1 cellular context compared by ENCODE assay signal in the genomic region with DNA sequence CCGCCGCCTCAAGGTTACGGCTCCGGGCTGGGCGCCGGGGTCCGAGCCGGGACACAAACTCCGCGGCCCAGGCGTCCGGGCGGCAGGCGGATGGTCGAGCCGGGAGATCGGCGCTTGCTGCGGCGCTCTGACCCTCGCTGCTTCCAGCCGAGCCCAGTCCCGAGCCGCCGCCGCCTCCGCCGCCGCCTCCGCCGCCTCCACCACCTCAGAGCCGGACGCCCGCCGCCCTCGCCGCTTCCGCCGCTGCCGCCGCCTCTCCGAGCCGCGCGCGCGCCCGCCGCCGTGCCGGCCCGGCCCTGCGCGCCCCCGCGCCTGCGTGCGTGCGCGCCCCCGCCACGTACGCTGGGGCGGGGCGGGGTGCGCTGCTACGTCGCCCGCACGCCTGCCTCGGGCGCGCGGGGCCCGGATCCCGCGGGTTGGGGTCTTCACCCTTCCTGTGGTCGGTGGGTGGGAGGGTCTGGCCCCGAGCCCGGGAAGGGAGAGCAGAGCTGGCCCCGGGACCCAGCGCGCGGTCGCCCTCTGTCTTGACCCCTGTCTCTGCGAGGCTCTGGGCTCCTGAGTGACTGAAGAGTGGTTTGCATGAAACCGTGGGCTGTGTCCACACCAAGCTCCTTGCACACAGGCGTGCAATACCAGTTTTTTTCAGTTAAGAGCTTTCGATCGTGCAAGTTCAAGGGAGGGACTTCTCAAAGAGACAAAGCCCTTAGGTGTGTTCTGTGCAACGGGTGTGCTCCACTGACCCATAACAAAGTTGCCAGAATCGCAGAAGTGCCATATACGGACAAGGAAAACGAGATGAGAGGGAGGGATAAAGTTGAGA.
A peak's percentile ranks its signal among the peaks of the same experiment; 100 is the strongest.
TF ChIP-seq lines count a peak whose summit lies in the region.

Gene SMURF1 (minus strand): TSS at position 256 of the 820 bp plus-strand sequence. CDS start 328 bp downstream, outside the sequence.

TF ChIP-seq in HEK293, 187 proteins besides CTCF, POLR2A, EP300 and RAD21 (continued from another document and continues in another):
- TF ChIP-seq, protein P1, sequence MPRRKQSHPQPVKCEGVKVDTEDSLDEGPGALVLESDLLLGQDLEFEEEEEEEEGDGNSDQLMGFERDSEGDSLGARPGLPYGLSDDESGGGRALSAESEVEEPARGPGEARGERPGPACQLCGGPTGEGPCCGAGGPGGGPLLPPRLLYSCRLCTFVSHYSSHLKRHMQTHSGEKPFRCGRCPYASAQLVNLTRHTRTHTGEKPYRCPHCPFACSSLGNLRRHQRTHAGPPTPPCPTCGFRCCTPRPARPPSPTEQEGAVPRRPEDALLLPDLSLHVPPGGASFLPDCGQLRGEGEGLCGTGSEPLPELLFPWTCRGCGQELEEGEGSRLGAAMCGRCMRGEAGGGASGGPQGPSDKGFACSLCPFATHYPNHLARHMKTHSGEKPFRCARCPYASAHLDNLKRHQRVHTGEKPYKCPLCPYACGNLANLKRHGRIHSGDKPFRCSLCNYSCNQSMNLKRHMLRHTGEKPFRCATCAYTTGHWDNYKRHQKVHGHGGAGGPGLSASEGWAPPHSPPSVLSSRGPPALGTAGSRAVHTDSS (tag by site-specific recombination; IDR thresholded peaks at IDR 0.05), result no peak
- peak; percentile 69 for TF ChIP-seq ZNF335 (tag by site-specific recombination; conservative IDR thresholded peaks at IDR 0.05)
- TF ChIP-seq ZNF830 (tag by site-specific recombination; IDR thresholded peaks at IDR 0.05; ENCODE audit: low read depth), result no peak
- TF ChIP-seq ZFP69B (tag by site-specific recombination; IDR thresholded peaks at IDR 0.05), result no peak
- TF ChIP-seq SALL2 (tag by site-specific recombination; IDR thresholded peaks at IDR 0.05; ENCODE audit: borderline replicate concordance), result no peak
- TF ChIP-seq, protein P2, sequence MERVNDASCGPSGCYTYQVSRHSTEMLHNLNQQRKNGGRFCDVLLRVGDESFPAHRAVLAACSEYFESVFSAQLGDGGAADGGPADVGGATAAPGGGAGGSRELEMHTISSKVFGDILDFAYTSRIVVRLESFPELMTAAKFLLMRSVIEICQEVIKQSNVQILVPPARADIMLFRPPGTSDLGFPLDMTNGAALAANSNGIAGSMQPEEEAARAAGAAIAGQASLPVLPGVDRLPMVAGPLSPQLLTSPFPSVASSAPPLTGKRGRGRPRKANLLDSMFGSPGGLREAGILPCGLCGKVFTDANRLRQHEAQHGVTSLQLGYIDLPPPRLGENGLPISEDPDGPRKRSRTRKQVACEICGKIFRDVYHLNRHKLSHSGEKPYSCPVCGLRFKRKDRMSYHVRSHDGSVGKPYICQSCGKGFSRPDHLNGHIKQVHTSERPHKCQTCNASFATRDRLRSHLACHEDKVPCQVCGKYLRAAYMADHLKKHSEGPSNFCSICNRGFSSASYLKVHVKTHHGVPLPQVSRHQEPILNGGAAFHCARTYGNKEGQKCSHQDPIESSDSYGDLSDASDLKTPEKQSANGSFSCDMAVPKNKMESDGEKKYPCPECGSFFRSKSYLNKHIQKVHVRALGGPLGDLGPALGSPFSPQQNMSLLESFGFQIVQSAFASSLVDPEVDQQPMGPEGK (tag by site-specific recombination; IDR thresholded peaks at IDR 0.05), result peak; percentile 45; the same call in 1 of the 2 replicates
- no peak for TF ChIP-seq ZNF623 (tag by site-specific recombination; IDR thresholded peaks at IDR 0.05)
- TF ChIP-seq ZFP37 (tag by site-specific recombination; IDR thresholded peaks at IDR 0.05), result 0 out of 2 replicates have a peak, but pooled peaks have one; percentile 19
- TF ChIP-seq SP2 (tag by site-specific recombination; IDR thresholded peaks at IDR 0.05), result peak; percentile 20; the same call in 1 of the 2 replicates
- no peak for TF ChIP-seq ZNF169 (tag by site-specific recombination; IDR thresholded peaks at IDR 0.05)
- TF ChIP-seq ZNF580 (tag by site-specific recombination; IDR thresholded peaks at IDR 0.05), result no peak
- peak; percentile 64 for TF ChIP-seq ZBTB8A (tag by site-specific recombination; IDR thresholded peaks at IDR 0.05)
- TF ChIP-seq, protein P3, sequence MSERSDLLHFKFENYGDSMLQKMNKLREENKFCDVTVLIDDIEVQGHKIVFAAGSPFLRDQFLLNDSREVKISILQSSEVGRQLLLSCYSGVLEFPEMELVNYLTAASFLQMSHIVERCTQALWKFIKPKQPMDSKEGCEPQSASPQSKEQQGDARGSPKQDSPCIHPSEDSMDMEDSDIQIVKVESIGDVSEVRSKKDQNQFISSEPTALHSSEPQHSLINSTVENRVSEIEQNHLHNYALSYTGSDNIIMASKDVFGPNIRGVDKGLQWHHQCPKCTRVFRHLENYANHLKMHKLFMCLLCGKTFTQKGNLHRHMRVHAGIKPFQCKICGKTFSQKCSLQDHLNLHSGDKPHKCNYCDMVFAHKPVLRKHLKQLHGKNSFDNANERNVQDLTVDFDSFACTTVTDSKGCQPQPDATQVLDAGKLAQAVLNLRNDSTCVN (tag by site-specific recombination; optimal IDR thresholded peaks at IDR 0.05), result peak; percentile 73
- no peak for TF ChIP-seq ZNF221 (tag by site-specific recombination; IDR thresholded peaks at IDR 0.05; ENCODE audit: borderline replicate concordance)
- no peak for TF ChIP-seq ZNF837 (tag by site-specific recombination; IDR thresholded peaks at IDR 0.05)
- no peak for TF ChIP-seq PRDM1 (tag by site-specific recombination; IDR thresholded peaks at IDR 0.05)
- TF ChIP-seq ZNF155 (tag by site-specific recombination; IDR thresholded peaks at IDR 0.05), result no peak
- no peak for TF ChIP-seq ZNF175 (tag by site-specific recombination; IDR thresholded peaks at IDR 0.05)
- no peak for TF ChIP-seq ZNF585B (tag by site-specific recombination; IDR thresholded peaks at IDR 0.05)
- no peak for TF ChIP-seq KLF7 (tag by site-specific recombination; IDR thresholded peaks at IDR 0.05; ENCODE audit: borderline replicate concordance)
- TF ChIP-seq ZNF214 (tag by site-specific recombination; IDR thresholded peaks at IDR 0.05; ENCODE audit: borderline replicate concordance), result no peak
- TF ChIP-seq ZNF791 (tag by site-specific recombination; IDR thresholded peaks at IDR 0.05), result no peak
- TF ChIP-seq ZNF76 (tag by site-specific recombination; IDR thresholded peaks at IDR 0.05; ENCODE audit: borderline replicate concordance, low read depth), result no peak
- TF ChIP-seq ZNF302 (tag by site-specific recombination; IDR thresholded peaks at IDR 0.05; ENCODE audit: low read depth), result no peak
- TF ChIP-seq ZNF37A (tag by site-specific recombination; IDR thresholded peaks at IDR 0.05), result no peak
- TF ChIP-seq, protein P4, sequence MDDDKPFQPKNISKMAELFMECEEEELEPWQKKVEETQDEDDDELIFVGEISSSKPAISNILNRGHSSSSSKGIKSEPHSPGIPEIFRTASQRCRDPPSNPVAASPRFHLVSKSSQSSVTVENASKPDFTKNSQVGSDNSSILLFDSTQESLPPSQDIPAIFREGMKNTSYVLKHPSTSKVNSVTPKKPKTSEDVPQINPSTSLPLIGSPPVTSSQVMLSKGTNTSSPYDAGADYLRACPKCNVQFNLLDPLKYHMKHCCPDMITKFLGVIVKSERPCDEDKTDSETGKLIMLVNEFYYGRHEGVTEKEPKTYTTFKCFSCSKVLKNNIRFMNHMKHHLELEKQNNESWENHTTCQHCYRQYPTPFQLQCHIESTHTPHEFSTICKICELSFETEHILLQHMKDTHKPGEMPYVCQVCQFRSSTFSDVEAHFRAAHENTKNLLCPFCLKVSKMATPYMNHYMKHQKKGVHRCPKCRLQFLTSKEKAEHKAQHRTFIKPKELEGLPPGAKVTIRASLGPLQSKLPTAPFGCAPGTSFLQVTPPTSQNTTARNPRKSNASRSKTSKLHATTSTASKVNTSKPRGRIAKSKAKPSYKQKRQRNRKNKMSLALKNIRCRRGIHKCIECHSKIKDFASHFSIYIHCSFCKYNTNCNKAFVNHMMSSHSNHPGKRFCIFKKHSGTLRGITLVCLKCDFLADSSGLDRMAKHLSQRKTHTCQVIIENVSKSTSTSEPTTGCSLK (tag by site-specific recombination; IDR thresholded peaks at IDR 0.05), result no peak
- TF ChIP-seq ZNF654 (tag by site-specific recombination; IDR thresholded peaks at IDR 0.05; ENCODE audit: low read depth), result no peak
- no peak for TF ChIP-seq ZNF398 (tag by site-specific recombination; IDR thresholded peaks at IDR 0.05)
- no peak for TF ChIP-seq ZNF776 (tag by site-specific recombination; IDR thresholded peaks at IDR 0.05; ENCODE audit: borderline replicate concordance)
- no peak for TF ChIP-seq ZNF26 (tag by site-specific recombination; IDR thresholded peaks at IDR 0.05)
- no peak for TF ChIP-seq ZNF2 (tag by site-specific recombination; IDR thresholded peaks at IDR 0.05)
- TF ChIP-seq ZNF423 (tag by site-specific recombination; IDR thresholded peaks at IDR 0.05), result no peak
- no peak for TF ChIP-seq MEIS1 (CRISPR knock-in tag; IDR thresholded peaks at IDR 0.05; ENCODE audit: borderline replicate concordance)
- TF ChIP-seq ZNF391 (tag by site-specific recombination; IDR thresholded peaks at IDR 0.05; ENCODE audit: borderline replicate concordance, low read depth), result no peak; the same call in 1 of the 2 replicates
- TF ChIP-seq, protein P5, sequence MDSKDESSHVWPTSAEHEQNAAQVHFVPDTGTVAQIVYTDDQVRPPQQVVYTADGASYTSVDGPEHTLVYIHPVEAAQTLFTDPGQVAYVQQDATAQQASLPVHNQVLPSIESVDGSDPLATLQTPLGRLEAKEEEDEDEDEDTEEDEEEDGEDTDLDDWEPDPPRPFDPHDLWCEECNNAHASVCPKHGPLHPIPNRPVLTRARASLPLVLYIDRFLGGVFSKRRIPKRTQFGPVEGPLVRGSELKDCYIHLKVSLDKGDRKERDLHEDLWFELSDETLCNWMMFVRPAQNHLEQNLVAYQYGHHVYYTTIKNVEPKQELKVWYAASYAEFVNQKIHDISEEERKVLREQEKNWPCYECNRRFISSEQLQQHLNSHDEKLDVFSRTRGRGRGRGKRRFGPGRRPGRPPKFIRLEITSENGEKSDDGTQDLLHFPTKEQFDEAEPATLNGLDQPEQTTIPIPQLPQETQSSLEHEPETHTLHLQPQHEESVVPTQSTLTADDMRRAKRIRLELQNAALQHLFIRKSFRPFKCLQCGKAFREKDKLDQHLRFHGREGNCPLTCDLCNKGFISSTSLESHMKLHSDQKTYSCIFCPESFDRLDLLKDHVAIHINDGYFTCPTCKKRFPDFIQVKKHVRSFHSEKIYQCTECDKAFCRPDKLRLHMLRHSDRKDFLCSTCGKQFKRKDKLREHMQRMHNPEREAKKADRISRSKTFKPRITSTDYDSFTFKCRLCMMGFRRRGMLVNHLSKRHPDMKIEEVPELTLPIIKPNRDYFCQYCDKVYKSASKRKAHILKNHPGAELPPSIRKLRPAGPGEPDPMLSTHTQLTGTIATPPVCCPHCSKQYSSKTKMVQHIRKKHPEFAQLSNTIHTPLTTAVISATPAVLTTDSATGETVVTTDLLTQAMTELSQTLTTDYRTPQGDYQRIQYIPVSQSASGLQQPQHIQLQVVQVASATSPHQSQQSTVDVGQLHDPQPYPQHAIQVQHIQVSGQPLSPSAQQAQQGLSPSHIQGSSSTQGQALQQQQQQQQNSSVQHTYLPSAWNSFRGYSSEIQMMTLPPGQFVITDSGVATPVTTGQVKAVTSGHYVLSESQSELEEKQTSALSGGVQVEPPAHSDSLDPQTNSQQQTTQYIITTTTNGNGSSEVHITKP (tag by site-specific recombination; IDR thresholded peaks at IDR 0.05), result no peak
- TF ChIP-seq SP7 (tag by site-specific recombination; IDR thresholded peaks at IDR 0.05), result 0 out of 2 replicates have a peak, but pooled peaks have one; percentile 18
- TF ChIP-seq ZNF777 (tag by site-specific recombination; IDR thresholded peaks at IDR 0.05; ENCODE audit: borderline replicate concordance), result no peak
- TF ChIP-seq ZBTB17 (tag by site-specific recombination; IDR thresholded peaks at IDR 0.05), result peak; percentile 59
- TF ChIP-seq ZNF248 (tag by site-specific recombination; IDR thresholded peaks at IDR 0.05), result no peak
- no peak for TF ChIP-seq ZNF266 (tag by site-specific recombination; IDR thresholded peaks at IDR 0.05; ENCODE audit: low read depth)
- TF ChIP-seq ZSCAN30 (tag by site-specific recombination; IDR thresholded peaks at IDR 0.05), result 0 out of 2 replicates have a peak, but pooled peaks have one; percentile 26
- TF ChIP-seq HOXA7 (CRISPR knock-in tag; IDR thresholded peaks at IDR 0.05; ENCODE audit: borderline replicate concordance), result no peak
- TF ChIP-seq, protein P6, sequence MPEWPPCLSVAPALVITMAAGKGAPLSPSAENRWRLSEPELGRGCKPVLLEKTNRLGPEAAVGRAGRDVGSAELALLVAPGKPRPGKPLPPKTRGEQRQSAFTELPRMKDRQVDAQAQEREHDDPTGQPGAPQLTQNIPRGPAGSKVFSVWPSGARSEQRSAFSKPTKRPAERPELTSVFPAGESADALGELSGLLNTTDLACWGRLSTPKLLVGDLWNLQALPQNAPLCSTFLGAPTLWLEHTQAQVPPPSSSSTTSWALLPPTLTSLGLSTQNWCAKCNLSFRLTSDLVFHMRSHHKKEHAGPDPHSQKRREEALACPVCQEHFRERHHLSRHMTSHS (tag by site-specific recombination; IDR thresholded peaks at IDR 0.05), result no peak
- TF ChIP-seq FEZF1 (tag by site-specific recombination; IDR thresholded peaks at IDR 0.05), result no peak
- no peak for TF ChIP-seq ZNF48 (tag by site-specific recombination; IDR thresholded peaks at IDR 0.05)
- TF ChIP-seq ZIC2 (tag by site-specific recombination; IDR thresholded peaks at IDR 0.05), result no peak
